9 cellular contexts compared by ENCODE assay signal in genomic region chr17:77924757-77925336, GRCh38. TPM values are rescaled to one million over a fixed set of nuclear protein-coding genes. Genes with fewer than 3 reads are reported as not detected.
DNase-seq lines count a peak whose midpoint lies in the region; ATAC-seq, FAIRE-seq and TF ChIP-seq lines count a peak whose summit lies in the region.
"Had no signal": no experiment of that assay in that cellular context is flagged by ENCODE, and none has a peak within 500 bp of the region (broad histone marks: within the 10 kb centered on the region; RNA-seq: fewer than 3 reads in every experiment).

No MANE protein-coding gene starts in this region.

- peaks cover 21% of the 10 kb centered on the region for H3K4me1 ChIP-seq in iPS-15b (ENCODE audit: control insufficient read depth, insufficient read depth, low read length)
- no peaks in the 10 kb centered on the region for H3K4me1 ChIP-seq in small intestine (ENCODE audit: control insufficient read depth in 2 of 2, insufficient read depth in 1 of 2, low read depth in 1 of 2, low read length in 1 of 2)

- no peak overlapping the region for H3K9ac ChIP-seq in iPS-15b (ENCODE audit: low read depth, low read length)

- H3K27me3 ChIP-seq in brain microvascular endothelial cell (replicated peaks) (peaks cover 20% of the 10 kb centered on the region), iPS-15b (ENCODE audit: control insufficient read depth, insufficient read depth, low read length) (peaks cover 4% of the 10 kb centered on the region), small intestine (ENCODE audit: control insufficient read depth in 2 of 2, insufficient read depth in 2 of 2, low read length in 2 of 2) (peaks cover 0 to 2% of the 10 kb centered on the region in 2 donors)

- FAIRE-seq in small intestine (lab: Jason Lieb, UNC): no peak

- TF ChIP-seq CTCF in brain microvascular endothelial cell (IDR thresholded peaks at IDR 0.05; ENCODE audit: low read depth, low read length, missing control alignments) (no peak), GM20000 (IDR thresholded peaks at IDR 0.05; ENCODE audit: extremely low read depth, missing control alignments) (no peak)

- 28 to 46% (median 30%) methylated on average over 14 of the region's 14 CpGs for WGBS in small intestine, 3 donors

- no peak for ATAC-seq in HG02885 (IDR thresholded peaks at IDR 0.05; ENCODE audit: poor library complexity, unreplicated experiment)

- no peaks in the 10 kb centered on the region for H3K9me3 ChIP-seq in iPS-15b (ENCODE audit: control insufficient read depth, insufficient read depth, low read length)
- no peaks in the 10 kb centered on the region for H3K9me3 ChIP-seq in small intestine (ENCODE audit: control insufficient read depth, low read depth)

- peak; percentile 65 for DNase-seq in NCI-H146 (lab: John Stamatoyannopoulos, UW)
- DNase-seq in brain microvascular endothelial cell: peak; percentile 7
- peak; percentile 41 for DNase-seq in small intestine
- no peak for DNase-seq in GM20000 (ENCODE audit: low spot score)
- DNase-seq in stimulated activated CD4-positive, alpha-beta T cell treated with anti-CD3 and anti-CD28 coated beads, Interleukin-2, amount 100 ng/mL, for 48 hours: no peak
- DNase-seq: activated naive CD4-positive, alpha-beta T cell treated with anti-CD3 and anti-CD28 coated beads for 36 hours; WERI-Rb-1 had no signal

- H3K27ac ChIP-seq in brain microvascular endothelial cell: no peak overlapping the region
- no peak overlapping the region for H3K27ac ChIP-seq in small intestine (ENCODE audit: low read depth in 1 of 2, low read length in 1 of 2)
- H3K27ac ChIP-seq: WERI-Rb-1 had no signal

- H3K36me3 ChIP-seq in brain microvascular endothelial cell (replicated peaks) (no peaks in the 10 kb centered on the region), iPS-15b (ENCODE audit: control insufficient read depth, insufficient read depth, low read length) (no peaks in the 10 kb centered on the region), small intestine (ENCODE audit: control insufficient read depth in 2 of 2, insufficient read depth in 2 of 2, low read length in 2 of 2) (no peaks in the 10 kb centered on the region)
- H3K36me3 ChIP-seq: WERI-Rb-1 had no signal

- H3K4me3 ChIP-seq in brain microvascular endothelial cell (ENCODE audit: low read depth, low read length) (no peak overlapping the region), iPS-15b (ENCODE audit: low read depth, low read length) (peak overlapping the region; percentile 34), small intestine (ENCODE audit: low read depth in 1 of 2, low read length in 2 of 2) (no peak overlapping the region)

- in situ Hi-C loops in brain microvascular endothelial cell (cut with HindIII; ENCODE audit: low pct_ligation_motif_present, low sequenced_read_pairs): no loop called here

RNA-seq across cellular contexts. Expression of gene TNRC6C, which starts 33.7 kb away (rescaled TPM):
- polyA plus RNA-seq in small intestine: 1 to 10 TPM in 2 of 3 donors, under 1 TPM in 1; 0.89 to 3.5 (median 1.1) TPM

Comparison
In these comparisons a context has a peak if more than half of its experiments do, and no peak if none do; other contexts are left out.
1. DNase-seq: peak in NCI-H146 (single experiment), brain microvascular endothelial cell (single experiment) and small intestine (single experiment); none in GM20000 (single experiment) and stimulated activated CD4-positive, alpha-beta T cell treated with anti-CD3 and anti-CD28 coated beads, Interleukin-2, amount 100 ng/mL, for 48 hours (0 of 2).